In genomic region chr2:29186812-29187211, GRCh38 we compare ENCODE assay signal across 31 cellular contexts.
"Had no signal": no experiment of that assay in that cellular context is flagged by ENCODE, and none has a peak within 500 bp of the region (broad histone marks: within the 10 kb centered on the region; RNA-seq: fewer than 3 reads in every experiment).

No MANE protein-coding gene starts in this region.

- H3K4me1 ChIP-seq: adrenal gland, body of pancreas, breast epithelium had no signal

- H3K27ac ChIP-seq: adrenal gland, body of pancreas, brain microvascular endothelial cell, breast epithelium, VCaP had no signal

- H3K4me3 ChIP-seq: adrenal gland, body of pancreas, breast epithelium had no signal

- H3K36me3 ChIP-seq: adrenal gland, brain microvascular endothelial cell, breast epithelium had no signal

- H3K9me3 ChIP-seq: adrenal gland, body of pancreas, breast epithelium had no signal

- DNase-seq: activated B cell treated with CpG ODN at 0.5 μM for 24 hours; activated CD4-positive, alpha-beta memory T cell treated with anti-CD3 and anti-CD28 coated beads for 36 hours; activated CD4-positive, alpha-beta T cell treated with anti-CD3 and anti-CD28 coated beads for 4 hours; activated CD4-positive, alpha-beta T cell treated with anti-CD3 and anti-CD28 coated beads, Interleukin-2, amount 10 ng/mL, durations not matched to agents 24 days and 14 days; activated CD4-positive, alpha-beta T cell treated with anti-CD3 and anti-CD28 coated beads, Interleukin-2, amount 50 U/mL, for 1 hour; activated CD4-positive, alpha-beta T cell treated with anti-CD3 and anti-CD28 coated beads, Interleukin-2, amount 50 U/mL, for 4 hours; activated CD4-positive, CD25-positive, alpha-beta regulatory T cell treated with anti-CD3 and anti-CD28 coated beads, Interleukin-2, amount 50 U/mL, for 72 hours; activated CD8-positive, alpha-beta memory T cell treated with anti-CD3 and anti-CD28 coated beads, Interleukin-2, amount 50 U/mL, for 4 hours; activated CD8-positive, alpha-beta T cell treated with anti-CD3 and anti-CD28 coated beads for 36 hours; activated effector memory CD4-positive, alpha-beta T cell treated with anti-CD3 and anti-CD28 coated beads, Interleukin-2, amount 50 U/mL, for 16 hours; activated gamma-delta T cell treated with Interleukin-2 at 50 U/mL for 16 hours; activated naive CD4-positive, alpha-beta T cell; activated naive CD4-positive, alpha-beta T cell treated with anti-CD3 and anti-CD28 coated beads for 36 hours; activated naive CD4-positive, alpha-beta T cell treated with anti-CD3 and anti-CD28 coated beads, Interleukin-2, amount 50 U/mL, for 16 hours; activated naive CD8-positive, alpha-beta T cell treated with anti-CD3 and anti-CD28 coated beads for 36 hours; activated T-cell treated with anti-CD3 and anti-CD28 coated beads for 4 hours; activated T-cell treated with anti-CD3 and anti-CD28 coated beads, Interleukin-2, amount 50 U/mL, for 1 hour; activated T-cell treated with anti-CD3 and anti-CD28 coated beads, Interleukin-2, amount 50 U/mL, for 4 hours; activated T-cell treated with anti-CD3 and anti-CD28 coated beads, Interleukin-2, amount 50 U/mL, for 72 hours; adrenal gland; amniotic stem cell; aorta; body of pancreas; brain microvascular endothelial cell; central memory CD4-positive, alpha-beta T cell; T-helper 2 cell; T-helper 9 cell had no signal

- ATAC-seq: activated CD8-positive, alpha-beta T cell treated with anti-CD3 and anti-CD28 coated beads for 36 hours; activated naive CD4-positive, alpha-beta T cell treated with anti-CD3 and anti-CD28 coated beads, Interleukin-2, amount 50 U/mL, for 72 hours; activated T-cell treated with anti-CD3 and anti-CD28 coated beads, Interleukin-2, amount 50 U/mL, for 4 hours; activated T-cell treated with anti-CD3 and anti-CD28 coated beads, Interleukin-2, amount 50 U/mL, for 72 hours; activated T-helper 17 cell treated with anti-CD3 and anti-CD28 coated beads, Interleukin-2, amount 50 U/mL, for 72 hours; body of pancreas had no signal

- H3K27me3 ChIP-seq: adrenal gland, body of pancreas, brain microvascular endothelial cell, breast epithelium had no signal
